Comparison of ENCODE assay signal across 11 cellular contexts in genomic region chr2:233240897-233241296, GRCh38. TPM values are rescaled to one million over a fixed set of nuclear protein-coding genes. Genes with fewer than 3 reads are reported as not detected.
DNase-seq lines count a peak whose midpoint lies in the region; ATAC-seq and TF ChIP-seq lines count a peak whose summit lies in the region.
"Had no signal": no experiment of that assay in that cellular context is flagged by ENCODE, and none has a peak within 500 bp of the region (broad histone marks: within the 10 kb centered on the region; RNA-seq: fewer than 3 reads in every experiment).

No MANE protein-coding gene starts in this region.

- H3K4me1 ChIP-seq in right atrium auricular region, result no peaks in the 10 kb centered on the region
- H3K4me1 ChIP-seq: esophagus muscularis mucosa had no signal

- H3K27ac Mint-ChIP-seq in IgD-negative memory B cell (peak overlapping the region; percentile 40 to 85 (median 75)), activated B cell treated with CpG ODN at 0.5 μM for 24 hours (peak overlapping the region; percentile 74)
- H3K27ac Mint-ChIP-seq in stimulated activated memory B cell treated with anti-CD40 and anti-IgM and Interleukin-4, amounts not matched to agents 10 μg/mL and 1 μg/mL and 100 μg/mL, for 72 hours, result peak overlapping the region; percentile 64

- no peaks in the 10 kb centered on the region for H3K36me3 ChIP-seq in right atrium auricular region
- H3K36me3 ChIP-seq: esophagus muscularis mucosa had no signal

- peaks cover 16 to 31% (median 18%) of the 10 kb centered on the region in 3 donors for H3K4me1 Mint-ChIP-seq in IgD-negative memory B cell
- H3K4me1 Mint-ChIP-seq in activated B cell treated with CpG ODN at 0.5 μM for 24 hours, result peaks cover 33% of the 10 kb centered on the region
- peaks cover 36% of the 10 kb centered on the region for H3K4me1 Mint-ChIP-seq in stimulated activated memory B cell treated with anti-CD40 and anti-IgM and Interleukin-4, amounts not matched to agents 10 μg/mL and 1 μg/mL and 100 μg/mL, for 72 hours

- ATAC-seq in activated B cell treated with CpG ODN at 0.5 μM for 24 hours (ENCODE audit: low read depth) (peak; percentile 71), HG02798 (IDR thresholded peaks at IDR 0.05; ENCODE audit: poor library complexity, unreplicated experiment) (no peak), GM19035 (IDR thresholded peaks at IDR 0.05; ENCODE audit: unreplicated experiment) (no peak)
- ATAC-seq in stimulated activated memory B cell treated with anti-CD40 and anti-IgM and Interleukin-4, amounts not matched to agents 10 μg/mL and 1 μg/mL and 100 μg/mL, for 72 hours, result peak; percentile 85
- ATAC-seq: left cardiac atrium had no signal

- H3K4me3 Mint-ChIP-seq in IgD-negative memory B cell (peak overlapping the region; percentile 4 to 92 (median 52)), activated B cell treated with CpG ODN at 0.5 μM for 24 hours (peak overlapping the region; percentile 66)
- peak overlapping the region; percentile 28 for H3K4me3 Mint-ChIP-seq in stimulated activated memory B cell treated with anti-CD40 and anti-IgM and Interleukin-4, amounts not matched to agents 10 μg/mL and 1 μg/mL and 100 μg/mL, for 72 hours

- peaks cover 0 to 3% (median 2%) of the 10 kb centered on the region in 3 donors for H3K9me3 Mint-ChIP-seq in IgD-negative memory B cell
- no peaks in the 10 kb centered on the region for H3K9me3 Mint-ChIP-seq in activated B cell treated with CpG ODN at 0.5 μM for 24 hours
- H3K9me3 Mint-ChIP-seq in stimulated activated memory B cell treated with anti-CD40 and anti-IgM and Interleukin-4, amounts not matched to agents 10 μg/mL and 1 μg/mL and 100 μg/mL, for 72 hours, result peaks cover 6% of the 10 kb centered on the region

- H3K27ac ChIP-seq in right atrium auricular region, result no peak overlapping the region
- H3K27ac ChIP-seq: esophagus muscularis mucosa had no signal

- POLR2A ChIA-PET in activated B cell treated with CpG ODN at 0.5 μM for 24 hours (lab: Charles Lee), result interaction anchor here (0.6 to 1.2 kb wide), 4 partner anchors 11 to 180 kb away, joined by 3 to 9 read pairs (median 5); partner anchors contain the start of gene ATG16L1

- DNase-seq in activated gamma-delta T cell treated with Interleukin-2 at 50 U/mL for 16 hours (peak; percentile 23), activated gamma-delta T cell (lab: John Stamatoyannopoulos, UW) (no peak), activated B cell treated with CpG ODN at 0.5 μM for 24 hours (no peak), right atrium auricular region (ENCODE audit: low spot score) (no peak)
- DNase-seq: left cardiac atrium, posterior cingulate gyrus had no signal

- CTCF ChIA-PET in activated B cell treated with CpG ODN at 0.5 μM for 24 hours (lab: Charles Lee), result interaction anchor here (0.9 to 1.6 kb wide), 2 partner anchors 8 to 10 kb away, joined by 3 to 5 read pairs; partner anchors contain the start of gene ATG16L1

- H3K27me3 Mint-ChIP-seq in IgD-negative memory B cell (no peaks in the 10 kb centered on the region), activated B cell treated with CpG ODN at 0.5 μM for 24 hours (no peaks in the 10 kb centered on the region)
- no peaks in the 10 kb centered on the region for H3K27me3 Mint-ChIP-seq in stimulated activated memory B cell treated with anti-CD40 and anti-IgM and Interleukin-4, amounts not matched to agents 10 μg/mL and 1 μg/mL and 100 μg/mL, for 72 hours

- intact Hi-C loops in activated B cell treated with CpG ODN at 0.5 μM for 24 hours (cut with micrococcal nuclease), result no loop called here

- no peaks in the 10 kb centered on the region for H3K9me3 ChIP-seq in right atrium auricular region
- H3K9me3 ChIP-seq: esophagus muscularis mucosa had no signal

- H3K27me3 ChIP-seq in right atrium auricular region, result no peaks in the 10 kb centered on the region
- H3K27me3 ChIP-seq: esophagus muscularis mucosa had no signal

- H3K4me3 ChIP-seq in right atrium auricular region, result no peak overlapping the region
- H3K4me3 ChIP-seq: esophagus muscularis mucosa had no signal

- TF ChIP-seq CTCF in activated B cell treated with CpG ODN at 0.5 μM for 24 hours (IDR thresholded peaks at IDR 0.05) (no peak), right atrium auricular region (IDR thresholded peaks at IDR 0.05) (no peak)

- no peaks in the 10 kb centered on the region for H3K36me3 Mint-ChIP-seq in IgD-negative memory B cell
- no peaks in the 10 kb centered on the region for H3K36me3 Mint-ChIP-seq in activated B cell treated with CpG ODN at 0.5 μM for 24 hours (ENCODE audit: low read depth)
- H3K36me3 Mint-ChIP-seq in stimulated activated memory B cell treated with anti-CD40 and anti-IgM and Interleukin-4, amounts not matched to agents 10 μg/mL and 1 μg/mL and 100 μg/mL, for 72 hours, result no peaks in the 10 kb centered on the region

RNA-seq across cellular contexts. Expression of gene ATG16L1, which starts 10.6 kb away (rescaled TPM):
- 11.2 TPM for polyA plus RNA-seq in IgD-negative memory B cell
- total RNA-seq in activated B cell treated with CpG ODN at 0.5 μM for 24 hours, result 39.0 and 49.9 TPM in 2 replicates
- 10 to 100 TPM; 12.8 to 16.7 TPM for total RNA-seq in right atrium auricular region

Comparison
In these comparisons a context has a peak if more than half of its experiments do, and no peak if none do; other contexts are left out.
1. ATAC-seq: peak in activated B cell treated with CpG ODN at 0.5 μM for 24 hours (single experiment) and stimulated activated memory B cell treated with anti-CD40 and anti-IgM and Interleukin-4, amounts not matched to agents 10 μg/mL and 1 μg/mL and 100 μg/mL, for 72 hours (single experiment); none in HG02798 (single experiment) and GM19035 (single experiment).
2. Peak in every context shown above with its lines, with median percentiles within 50 percentile points of each other: H3K27ac Mint-ChIP-seq and H3K4me3 Mint-ChIP-seq.